Comparison of ENCODE assay signal across 32 cellular contexts in the genomic region with DNA sequence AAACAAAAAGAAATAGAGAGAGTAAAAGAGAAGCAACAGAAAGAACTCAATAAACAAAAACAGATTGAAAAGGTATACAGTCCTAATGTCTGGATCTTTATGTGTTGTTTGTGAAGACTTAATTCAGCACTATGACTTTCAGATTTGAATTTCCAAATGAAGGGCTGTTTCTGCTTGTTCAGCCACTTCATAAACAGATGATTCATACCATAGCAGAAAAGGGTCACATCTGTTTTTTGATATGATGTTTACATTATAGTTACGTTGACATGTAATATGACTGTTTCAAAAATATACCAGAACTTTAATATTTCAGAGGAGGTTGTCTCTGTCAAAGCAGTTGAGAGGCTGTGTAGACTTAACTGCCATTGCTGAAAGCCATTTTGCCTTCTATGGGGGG. TPM values are rescaled to one million over a fixed set of nuclear protein-coding genes. Genes with fewer than 3 reads are reported as not detected.
"Had no signal": no experiment of that assay in that cellular context is flagged by ENCODE, and none has a peak within 500 bp of the region (broad histone marks: within the 10 kb centered on the region; RNA-seq: fewer than 3 reads in every experiment).

No MANE protein-coding gene starts in this region.

- ATAC-seq: esophagus mucosa; foreskin keratinocyte; gastroesophageal sphincter; heart right ventricle; left ventricle myocardium superior; lower lobe of right lung; natural killer cell; psoas muscle; right cardiac atrium; stimulated activated memory B cell treated with anti-CD40 and anti-IgM and Interleukin-4, amounts not matched to agents 10 μg/mL and 1 μg/mL and 100 μg/mL, for 72 hours; stimulated activated naive CD8-positive, alpha-beta T cell treated with anti-CD3 and anti-CD28 coated beads, Interleukin-15, Interleukin-2, amounts not matched to agents 100 U/mL and 50 U/mL, for 24 hours had no signal

- H3K4me1 Mint-ChIP-seq: endodermal cell; natural killer cell; stimulated activated memory B cell treated with anti-CD40 and anti-IgM and Interleukin-4, amounts not matched to agents 10 μg/mL and 1 μg/mL and 100 μg/mL, for 72 hours had no signal

- H3K27me3 ChIP-seq: colonic mucosa, foreskin keratinocyte, gastroesophageal sphincter, heart right ventricle, ovary, sigmoid colon, spleen, testis, tibial artery had no signal

- H3K9me3 ChIP-seq: colonic mucosa, gastroesophageal sphincter, lower lobe of right lung, ovary, psoas muscle, sigmoid colon, testis, tibial artery had no signal

- H3K4me3 ChIP-seq: colonic mucosa, gastroesophageal sphincter, heart right ventricle, lower lobe of right lung, ovary, psoas muscle, sigmoid colon, spleen, testis, tibial artery had no signal

- H3K27ac Mint-ChIP-seq: endodermal cell; natural killer cell; stimulated activated memory B cell treated with anti-CD40 and anti-IgM and Interleukin-4, amounts not matched to agents 10 μg/mL and 1 μg/mL and 100 μg/mL, for 72 hours; type B pancreatic cell had no signal

- H3K36me3 ChIP-seq: colonic mucosa, ovary had no signal

- H3K27ac ChIP-seq: colonic mucosa, epithelial cell of prostate, foreskin keratinocyte, gastroesophageal sphincter, heart right ventricle, lower lobe of right lung, ovary, psoas muscle, sigmoid colon, spleen, testis, tibial artery had no signal

- H3K4me3 Mint-ChIP-seq: dendritic cell treated with granulocyte-macrophage colony-stimulating factor and Interleukin-4, amounts not matched to agents 40 ng/mL and 50 ng/mL, for 4 days; endodermal cell; natural killer cell; stimulated activated memory B cell treated with anti-CD40 and anti-IgM and Interleukin-4, amounts not matched to agents 10 μg/mL and 1 μg/mL and 100 μg/mL, for 72 hours; type B pancreatic cell had no signal

- FAIRE-seq: keratinocyte had no signal

- H3K4me1 ChIP-seq: colonic mucosa, foreskin keratinocyte, gastroesophageal sphincter, heart right ventricle, lower lobe of right lung, psoas muscle, sigmoid colon, spleen, testis, tibial artery had no signal

- DNase-seq: colonic mucosa; effector CD8-positive, alpha-beta T cell; endodermal cell; foreskin keratinocyte; heart right ventricle; hippocampal formation; immature natural killer cell; left ventricle myocardium superior; lower lobe of right lung; natural killer cell; occipital lobe; ovary; posterior cingulate gyrus; psoas muscle; right cardiac atrium; sigmoid colon; spleen; stimulated activated CD4-positive, alpha-beta T cell treated with anti-CD3 and anti-CD28 coated beads, Interleukin-4, amount 100 ng/mL, for 4 hours; stimulated activated naive CD8-positive, alpha-beta T cell treated with anti-CD3 and anti-CD28 coated beads, Interleukin-15, Interleukin-2, amounts not matched to agents 100 U/mL and 50 U/mL, for 24 hours; substantia nigra; testis; tibial artery had no signal

- H3K27me3 Mint-ChIP-seq: dendritic cell treated with granulocyte-macrophage colony-stimulating factor and Interleukin-4, amounts not matched to agents 40 ng/mL and 50 ng/mL, for 4 days; stimulated activated memory B cell treated with anti-CD40 and anti-IgM and Interleukin-4, amounts not matched to agents 10 μg/mL and 1 μg/mL and 100 μg/mL, for 72 hours; type B pancreatic cell had no signal

RNA-seq across cellular contexts. Expression of a gene that starts 24.1 kb away (rescaled TPM):
- total RNA-seq: colonic mucosa, endodermal cell, esophagus mucosa, foreskin keratinocyte, natural killer cell, occipital lobe, renal cortical epithelial cell, sigmoid colon, skeletal muscle tissue, spleen had no signal
- polyA plus RNA-seq: foreskin keratinocyte, keratinocyte, sigmoid colon, urinary bladder had no signal
